8 cellular contexts compared by ENCODE assay signal in the genomic region with DNA sequence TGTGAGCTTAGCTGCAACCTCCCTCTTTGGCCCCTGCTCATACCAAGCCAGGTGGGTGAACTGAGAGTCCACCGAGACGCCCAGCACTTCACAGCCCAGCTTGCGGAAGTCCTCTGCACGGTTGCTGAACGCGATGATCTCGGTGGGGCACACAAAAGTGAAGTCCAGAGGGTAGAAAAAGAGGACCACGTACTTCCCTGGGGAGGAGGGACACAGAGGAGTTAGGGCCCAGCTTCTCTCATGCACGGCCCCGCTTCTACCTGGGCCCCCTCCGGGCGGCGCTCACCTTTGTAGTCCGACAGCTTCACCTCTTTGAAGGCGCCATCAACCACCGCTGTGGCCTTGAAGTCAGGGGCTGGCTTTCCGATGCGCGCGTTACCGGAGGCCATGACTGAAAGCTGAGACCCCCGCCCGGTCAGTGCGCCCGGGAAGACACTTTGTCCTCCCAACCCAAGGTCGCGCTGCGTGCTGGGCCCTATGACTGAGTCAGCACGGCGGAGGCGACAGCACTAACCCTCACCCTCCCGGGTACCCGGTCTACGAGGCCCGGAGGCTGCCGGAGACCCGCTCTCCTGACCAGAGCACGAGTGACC. TPM values are rescaled to one million over a fixed set of nuclear protein-coding genes. Genes with fewer than 3 reads are reported as not detected.
A peak's percentile ranks its signal among the peaks of the same experiment; 100 is the strongest.
DNase-seq lines count a peak whose midpoint lies in the region; ATAC-seq and TF ChIP-seq lines count a peak whose summit lies in the region.

No MANE protein-coding gene starts in this region.

- H3K4me1 ChIP-seq in esophagus (ENCODE audit: control insufficient read depth in 2 of 2, insufficient read depth in 2 of 2, low read length in 1 of 2) = peaks cover 3% of the 10 kb centered on the region in 2 donors

- H3K36me3 Mint-ChIP-seq in neural crest cell (ENCODE audit: low read depth) = no peaks in the 10 kb centered on the region

- H3K4me3 ChIP-seq in WERI-Rb-1 (ENCODE audit: low read depth, low read length) (peak overlapping the region; percentile 86), esophagus (ENCODE audit: low read depth in 1 of 2, low read length in 2 of 2) (peak overlapping the region; percentile 84 to 91)

- TF ChIP-seq CTCF in WERI-Rb-1 (IDR thresholded peaks at IDR 0.05; ENCODE audit: low read depth, low read length) (no peak), neural crest cell (conservative IDR thresholded peaks at IDR 0.05) (no peak)

- H3K9me3 Mint-ChIP-seq in neural crest cell = no peaks in the 10 kb centered on the region

- no peaks in the 10 kb centered on the region for H3K27me3 ChIP-seq in WERI-Rb-1 (ENCODE audit: insufficient read depth, low read depth, severe bottlenecking)
- no peaks in the 10 kb centered on the region for H3K27me3 ChIP-seq in esophagus (ENCODE audit: control insufficient read depth in 1 of 2, insufficient read depth in 2 of 2, low read length in 2 of 2)

- no peak for ATAC-seq in HG02571 (IDR thresholded peaks at IDR 0.05; ENCODE audit: unreplicated experiment)
- no peak for ATAC-seq in HG02798 (IDR thresholded peaks at IDR 0.05; ENCODE audit: poor library complexity, unreplicated experiment)

- H3K4me1 Mint-ChIP-seq in neural crest cell = peaks cover 25% of the 10 kb centered on the region

- 7 to 9% methylated on average over 28 to 38 of the region's 38 CpGs for WGBS in esophagus, 2 donors

- H3K27ac ChIP-seq in WERI-Rb-1 (peak overlapping the region; percentile 92), esophagus (ENCODE audit: low read depth in 2 of 2, low read length in 1 of 2) (peak overlapping the region; percentile 64 to 80)

- no peaks in the 10 kb centered on the region for H3K9me3 ChIP-seq in WERI-Rb-1 (ENCODE audit: severe bottlenecking)
- H3K9me3 ChIP-seq in esophagus (ENCODE audit: control insufficient read depth in 2 of 2, insufficient read depth in 1 of 2, low read depth in 1 of 2, low read length in 1 of 2) = no peaks in the 10 kb centered on the region

- peak overlapping the region; percentile 81 for H3K27ac Mint-ChIP-seq in neural crest cell (ENCODE audit: unreplicated experiment)

- peaks cover 42% of the 10 kb centered on the region for H3K36me3 ChIP-seq in WERI-Rb-1
- peaks cover 0 to 10% of the 10 kb centered on the region in 2 donors for H3K36me3 ChIP-seq in esophagus (ENCODE audit: control insufficient read depth in 2 of 2, insufficient read depth in 2 of 2, low read length in 1 of 2)

- H3K27me3 Mint-ChIP-seq in neural crest cell (ENCODE audit: low read depth) = peaks cover 3% of the 10 kb centered on the region

- peak overlapping the region; percentile 94 for H3K4me3 Mint-ChIP-seq in neural crest cell

- DNase-seq in DMS53 (lab: John Stamatoyannopoulos, UW) (peak; percentile 58), DMS53 treated with DMSO at 0.1 percent for 48 hours (lab: John Stamatoyannopoulos, UW; ENCODE audit: unreplicated experiment) (no peak), WERI-Rb-1 (no peak), neural crest cell (ENCODE audit: low read depth, low spot score) (no peak), NCI-H128 (lab: John Stamatoyannopoulos, UW; ENCODE audit: unreplicated experiment) (no peak)

RNA-seq across cellular contexts. Expression of gene PRDX2, which starts 0.6 kb away (rescaled TPM):
- 100 to 1,000 TPM; 157 to 323 TPM for polyA plus RNA-seq in esophagus
- total RNA-seq in neural crest cell = 651 and 672 TPM in 2 replicates

RNA-seq across cellular contexts. Expression of gene THSD8, which starts 0.9 kb away (rescaled TPM):
- polyA plus RNA-seq in esophagus = 1 to 10 TPM; 2.8 to 8.4 TPM
- total RNA-seq in neural crest cell = 34.7 and 49.1 TPM in 2 replicates

RNA-seq across cellular contexts. Expression of gene RNASEH2A, which starts 5.4 kb away (rescaled TPM):
- polyA plus RNA-seq in esophagus = 10 to 100 TPM in 1 of 2 donors, 1 to 10 TPM in 1; 6.9 to 20.8 TPM
- 74.5 and 87.4 TPM in 2 replicates for total RNA-seq in neural crest cell

RNA-seq across cellular contexts. Expression of gene JUNB, which starts 9.7 kb away (rescaled TPM):
- polyA plus RNA-seq in esophagus = 100 to 1,000 TPM; 175 to 339 TPM
- 9.3 and 9.6 TPM in 2 replicates for total RNA-seq in neural crest cell

RNA-seq across cellular contexts. Expression of gene HOOK2, which starts 25.6 kb away (rescaled TPM):
- 100 to 1,000 TPM in 1 of 2 donors, 10 to 100 TPM in 1; 47.9 to 103 TPM for polyA plus RNA-seq in esophagus
- total RNA-seq in neural crest cell = 27.9 and 28.8 TPM in 2 replicates
